14 cellular contexts compared by ENCODE assay signal in the genomic region with DNA sequence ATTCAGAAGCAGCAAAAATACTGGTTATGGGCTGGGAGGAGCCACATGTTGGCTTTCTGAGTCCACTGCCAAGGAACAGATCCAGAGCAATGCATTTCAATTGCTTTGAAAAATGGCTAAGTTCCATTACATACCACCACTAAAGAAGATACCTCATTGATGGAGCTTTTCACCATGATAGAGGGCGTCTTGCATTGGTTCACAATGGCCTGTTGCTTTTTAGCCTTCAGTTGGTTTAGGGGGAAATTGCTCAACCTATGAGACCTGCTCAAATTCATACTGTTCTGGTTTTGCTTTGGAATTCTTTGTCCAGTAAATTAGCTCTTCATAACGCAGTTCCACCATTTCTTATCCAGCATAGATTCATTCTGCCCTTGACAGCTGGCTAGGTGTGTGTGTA. TPM values are rescaled to one million over a fixed set of nuclear protein-coding genes. Genes with fewer than 3 reads are reported as not detected.
DNase-seq lines count a peak whose midpoint lies in the region; ATAC-seq and TF ChIP-seq lines count a peak whose summit lies in the region.
"Had no signal": no experiment of that assay in that cellular context is flagged by ENCODE, and none has a peak within 500 bp of the region (broad histone marks: within the 10 kb centered on the region; RNA-seq: fewer than 3 reads in every experiment).

No MANE protein-coding gene starts in this region.

- peak overlapping the region; percentile 83 for H3K4me2 ChIP-seq in Loucy (ENCODE audit: low read depth, low read length, poor library complexity, severe bottlenecking)

- peaks cover 13 to 27% of the 10 kb centered on the region in 2 donors for H3K36me3 Mint-ChIP-seq in activated T-cell treated with anti-CD3 and anti-CD28 coated beads, Interleukin-2, amount 50 U/mL, for 72 hours (ENCODE audit: insufficient read depth in 2 of 2)
- H3K36me3 Mint-ChIP-seq in activated naive CD8-positive, alpha-beta T cell treated with anti-CD3 and anti-CD28 coated beads, Interleukin-2, amount 50 U/mL, for 24 hours (ENCODE audit: low read depth) = peaks cover 51% of the 10 kb centered on the region

- no peak overlapping the region for H2AFZ ChIP-seq in Loucy (ENCODE audit: low read length)

- peak overlapping the region in 6 of 8 donors; percentile 35 to 67 (median 44) for H3K27ac ChIP-seq in spleen
- H3K27ac ChIP-seq: cardiac muscle cell, foreskin keratinocyte, lower lobe of right lung, right atrium auricular region, transverse colon had no signal

- no peak for DNase-seq in activated T-cell treated with anti-CD3 and anti-CD28 coated beads, Interleukin-2, amount 50 U/mL, for 72 hours
- DNase-seq in activated T-cell treated with anti-CD3 and anti-CD28 coated beads for 4 hours (no peak), spleen (no peak), dedifferentiated amniotic fluid mesenchymal stem cell (ENCODE audit: extremely low spot score) (no peak), NCI-H1436 treated with DMSO at 0.1 percent for 48 hours (lab: John Stamatoyannopoulos, UW) (no peak)
- DNase-seq in activated naive CD8-positive, alpha-beta T cell treated with anti-CD3 and anti-CD28 coated beads, Interleukin-2, amount 50 U/mL, for 24 hours = no peak

- TF ChIP-seq POLR2A in spleen (IDR thresholded peaks at IDR 0.05) = no peak

- no peak for ATAC-seq in activated T-cell treated with anti-CD3 and anti-CD28 coated beads, Interleukin-2, amount 50 U/mL, for 72 hours (replicated peaks in 1 of 2)
- no peak for ATAC-seq in activated naive CD8-positive, alpha-beta T cell treated with anti-CD3 and anti-CD28 coated beads, Interleukin-2, amount 50 U/mL, for 24 hours
- no peak for ATAC-seq in GM21381 (IDR thresholded peaks at IDR 0.05; ENCODE audit: unreplicated experiment)

- H3K27me3 ChIP-seq in Loucy (ENCODE audit: insufficient read depth, low read length, poor library complexity, severe bottlenecking) (no peaks in the 10 kb centered on the region), spleen (replicated peaks in 1 of 7) (no peaks in the 10 kb centered on the region)
- H3K27me3 ChIP-seq: cardiac muscle cell, foreskin keratinocyte, right atrium auricular region, transverse colon had no signal

- no peaks in the 10 kb centered on the region for H3K9me3 Mint-ChIP-seq in activated T-cell treated with anti-CD3 and anti-CD28 coated beads, Interleukin-2, amount 50 U/mL, for 72 hours
- H3K9me3 Mint-ChIP-seq in activated naive CD8-positive, alpha-beta T cell treated with anti-CD3 and anti-CD28 coated beads, Interleukin-2, amount 50 U/mL, for 24 hours = no peaks in the 10 kb centered on the region

- H3F3A ChIP-seq in Loucy (ENCODE audit: low read depth) = peaks cover 21% of the 10 kb centered on the region

- peaks cover 65% of the 10 kb centered on the region for H3K4me1 ChIP-seq in Loucy (ENCODE audit: insufficient read depth, low read length, poor library complexity, severe bottlenecking)
- H3K4me1 ChIP-seq in spleen = peaks cover 23 to 42% (median 29%) of the 10 kb centered on the region in 6 donors

- H3K79me2 ChIP-seq in Loucy (ENCODE audit: insufficient read depth, low read length) = 0 out of 2 replicates have a peak, but pooled peaks cover 4% of the 10 kb centered on the region

- H4K20me1 ChIP-seq in Loucy (ENCODE audit: insufficient read depth, low read length, poor library complexity, severe bottlenecking) = no peaks in the 10 kb centered on the region

- H3K9me3 ChIP-seq in Loucy (ENCODE audit: insufficient read depth, low read depth, low read length) = no peaks in the 10 kb centered on the region
- no peaks in the 10 kb centered on the region for H3K9me3 ChIP-seq in spleen
- H3K9me3 ChIP-seq: lower lobe of right lung, right atrium auricular region, transverse colon had no signal

- peak overlapping the region; percentile 58 for H3K27ac Mint-ChIP-seq in activated T-cell treated with anti-CD3 and anti-CD28 coated beads, Interleukin-2, amount 50 U/mL, for 72 hours
- peak overlapping the region; percentile 49 for H3K27ac Mint-ChIP-seq in activated naive CD8-positive, alpha-beta T cell treated with anti-CD3 and anti-CD28 coated beads, Interleukin-2, amount 50 U/mL, for 24 hours

- peak overlapping the region; percentile 94 for H3K9ac ChIP-seq in Loucy (ENCODE audit: low read depth, low read length, poor library complexity, severe bottlenecking)

- 40 to 80% (median 52%) methylated on average over 2 of the region's 2 CpGs for WGBS in spleen, 5 donors

- peaks cover 39% of the 10 kb centered on the region for H3K4me1 Mint-ChIP-seq in activated T-cell treated with anti-CD3 and anti-CD28 coated beads, Interleukin-2, amount 50 U/mL, for 72 hours (ENCODE audit: low read depth)
- H3K4me1 Mint-ChIP-seq in activated naive CD8-positive, alpha-beta T cell treated with anti-CD3 and anti-CD28 coated beads, Interleukin-2, amount 50 U/mL, for 24 hours = peaks cover 34% of the 10 kb centered on the region

- H3K4me3 ChIP-seq in Loucy (ENCODE audit: low read length, poor library complexity, severe bottlenecking) (peak overlapping the region; percentile 62), spleen (no peak overlapping the region)
- H3K4me3 ChIP-seq: cardiac muscle cell, lower lobe of right lung, right atrium auricular region, transverse colon had no signal

- H3K27me3 Mint-ChIP-seq in activated T-cell treated with anti-CD3 and anti-CD28 coated beads, Interleukin-2, amount 50 U/mL, for 72 hours (ENCODE audit: low read depth) = no peaks in the 10 kb centered on the region
- no peaks in the 10 kb centered on the region for H3K27me3 Mint-ChIP-seq in activated naive CD8-positive, alpha-beta T cell treated with anti-CD3 and anti-CD28 coated beads, Interleukin-2, amount 50 U/mL, for 24 hours

- no peak overlapping the region for H3K4me3 Mint-ChIP-seq in activated T-cell treated with anti-CD3 and anti-CD28 coated beads, Interleukin-2, amount 50 U/mL, for 72 hours
- H3K4me3 Mint-ChIP-seq in activated naive CD8-positive, alpha-beta T cell treated with anti-CD3 and anti-CD28 coated beads, Interleukin-2, amount 50 U/mL, for 24 hours = no peak overlapping the region

- H3K36me3 ChIP-seq in Loucy (ENCODE audit: insufficient read depth, low read length) = peaks cover 43% of the 10 kb centered on the region
- peaks cover 8 to 57% (median 52%) of the 10 kb centered on the region in 6 donors for H3K36me3 ChIP-seq in spleen
- H3K36me3 ChIP-seq: cardiac muscle cell, right atrium auricular region, transverse colon had no signal

- H3K9me2 ChIP-seq in Loucy (replicated peaks; ENCODE audit: low read depth, low read length) = no peaks in the 10 kb centered on the region

- intact Hi-C loops in spleen (cut with DNase I; ENCODE audit: low total_unique reads) = no loop called here

- TF ChIP-seq CTCF in Loucy (conservative IDR thresholded peaks at IDR 0.05; ENCODE audit: low read length) (no peak), spleen (IDR thresholded peaks at IDR 0.05 in 8 of 11, conservative IDR thresholded peaks at IDR 0.05 in 3 of 11) (no peak)

RNA-seq across cellular contexts. Expression of a gene that starts 21.2 kb away (rescaled TPM):
- total RNA-seq in activated T-cell treated with anti-CD3 and anti-CD28 coated beads, Interleukin-2, amount 50 U/mL, for 72 hours = not detected
- total RNA-seq in spleen = not detected
- polyA plus RNA-seq in spleen = not detected
- total RNA-seq: cardiac muscle cell, foreskin keratinocyte, right atrium auricular region, transverse colon had no signal
- polyA plus RNA-seq: cardiac muscle cell, foreskin keratinocyte, neural cell had no signal

RNA-seq across cellular contexts. Expression of a gene that starts 55.9 kb away (rescaled TPM):
- 100 to 1,000 TPM; 834 to 955 TPM for total RNA-seq in activated T-cell treated with anti-CD3 and anti-CD28 coated beads, Interleukin-2, amount 50 U/mL, for 72 hours
- 100 to 1,000 TPM; 488 to 968 (median 620) TPM for total RNA-seq in spleen
- polyA plus RNA-seq in spleen = 100 to 1,000 TPM; 155 to 226 (median 206) TPM
